Comparison of ENCODE assay signal across 29 cellular contexts in genomic region chr15:65147902-65148301, GRCh38.
"Had no signal": no experiment of that assay in that cellular context is flagged by ENCODE, and none has a peak within 500 bp of the region (broad histone marks: within the 10 kb centered on the region; RNA-seq: fewer than 3 reads in every experiment).

No MANE protein-coding gene starts in this region.

- H3K4me1 ChIP-seq: ascending aorta, breast epithelium, esophagus muscularis mucosa, foreskin keratinocyte had no signal

- DNase-seq: activated CD4-positive, alpha-beta memory T cell treated with anti-CD3 and anti-CD28 coated beads for 36 hours; activated CD4-positive, alpha-beta T cell treated with anti-CD3 and anti-CD28 coated beads for 36 hours; activated CD4-positive, alpha-beta T cell treated with anti-CD3 and anti-CD28 coated beads, Interleukin-2, amount 10 ng/mL, durations not matched to agents 24 days and 14 days; activated CD4-positive, CD25-positive, alpha-beta regulatory T cell; activated CD4-positive, CD25-positive, alpha-beta regulatory T cell treated with anti-CD3 and anti-CD28 coated beads, Interleukin-2, amount 50 U/mL, for 72 hours; activated CD8-positive, alpha-beta memory T cell treated with anti-CD3 and anti-CD28 coated beads, Interleukin-2, amount 10 ng/mL, durations not matched to agents 7 days and 5 days; activated CD8-positive, alpha-beta memory T cell treated with anti-CD3 and anti-CD28 coated beads, Interleukin-2, amount 50 U/mL, for 4 hours; activated CD8-positive, alpha-beta T cell treated with anti-CD3 and anti-CD28 coated beads, Interleukin-2, amount 10 ng/mL, durations not matched to agents 7 days and 5 days; activated effector memory CD4-positive, alpha-beta T cell treated with Interleukin-2 at 50 U/mL for 16 hours; activated gamma-delta T cell treated with Interleukin-2 at 50 U/mL for 16 hours; activated naive CD4-positive, alpha-beta T cell treated with anti-CD3 and anti-CD28 coated beads, Interleukin-2, amount 50 U/mL, for 16 hours; activated naive CD4-positive, alpha-beta T cell treated with Interleukin-2 at 50 U/mL for 16 hours; activated naive CD8-positive, alpha-beta T cell treated with anti-CD3 and anti-CD28 coated beads for 36 hours; activated T-cell treated with anti-CD3 and anti-CD28 coated beads, Interleukin-2, amount 50 U/mL, for 1 hour; dermis blood vessel endothelial cell; effector CD4-positive, alpha-beta T cell; effector memory CD8-positive, alpha-beta T cell; erythroblast; foreskin keratinocyte; gastrocnemius medialis; glutamatergic neuron; T-helper 2 cell had no signal

- H3K9me3 ChIP-seq: ascending aorta, breast epithelium, esophagus muscularis mucosa, gastrocnemius medialis had no signal

- H3K27ac ChIP-seq: ascending aorta, breast epithelium, coronary artery, esophagus muscularis mucosa, foreskin keratinocyte had no signal

- H3K4me3 Mint-ChIP-seq: activated CD4-positive, alpha-beta memory T cell treated with anti-CD3 and anti-CD28 coated beads for 36 hours; activated CD4-positive, alpha-beta T cell treated with anti-CD3 and anti-CD28 coated beads for 36 hours; activated CD4-positive, alpha-beta T cell treated with anti-CD3 and anti-CD28 coated beads, Interleukin-2, amount 10 ng/mL, durations not matched to agents 24 days and 14 days; activated CD8-positive, alpha-beta memory T cell treated with anti-CD3 and anti-CD28 coated beads, Interleukin-2, amount 10 ng/mL, durations not matched to agents 7 days and 5 days; activated CD8-positive, alpha-beta T cell treated with anti-CD3 and anti-CD28 coated beads, Interleukin-2, amount 10 ng/mL, durations not matched to agents 7 days and 5 days; activated naive CD8-positive, alpha-beta T cell treated with anti-CD3 and anti-CD28 coated beads for 36 hours; activated T-helper 17 cell treated with anti-CD3 and anti-CD28 coated beads, Interleukin-2, amount 50 U/mL, for 72 hours; brain; central memory CD8-positive, alpha-beta T cell; effector memory CD8-positive, alpha-beta T cell had no signal

- ATAC-seq: activated CD4-positive, alpha-beta T cell treated with anti-CD3 and anti-CD28 coated beads for 36 hours; activated CD8-positive, alpha-beta memory T cell treated with anti-CD3 and anti-CD28 coated beads, Interleukin-2, amount 10 ng/mL, durations not matched to agents 7 days and 5 days; activated CD8-positive, alpha-beta T cell treated with anti-CD3 and anti-CD28 coated beads, Interleukin-2, amount 10 ng/mL, durations not matched to agents 7 days and 5 days; activated T-helper 17 cell treated with anti-CD3 and anti-CD28 coated beads, Interleukin-2, amount 50 U/mL, for 72 hours; effector memory CD8-positive, alpha-beta T cell; foreskin keratinocyte; gastrocnemius medialis had no signal

- H3K27me3 Mint-ChIP-seq: activated CD4-positive, alpha-beta memory T cell treated with anti-CD3 and anti-CD28 coated beads for 36 hours; activated CD4-positive, alpha-beta T cell treated with anti-CD3 and anti-CD28 coated beads for 36 hours; activated CD4-positive, alpha-beta T cell treated with anti-CD3 and anti-CD28 coated beads, Interleukin-2, amount 10 ng/mL, durations not matched to agents 24 days and 14 days; activated CD8-positive, alpha-beta memory T cell treated with anti-CD3 and anti-CD28 coated beads, Interleukin-2, amount 10 ng/mL, durations not matched to agents 7 days and 5 days; activated naive CD8-positive, alpha-beta T cell treated with anti-CD3 and anti-CD28 coated beads for 36 hours; activated T-helper 17 cell treated with anti-CD3 and anti-CD28 coated beads, Interleukin-2, amount 50 U/mL, for 72 hours; brain; central memory CD8-positive, alpha-beta T cell; effector memory CD8-positive, alpha-beta T cell had no signal

- H3K4me1 Mint-ChIP-seq: activated CD4-positive, alpha-beta T cell treated with anti-CD3 and anti-CD28 coated beads for 36 hours; activated CD4-positive, alpha-beta T cell treated with anti-CD3 and anti-CD28 coated beads, Interleukin-2, amount 10 ng/mL, durations not matched to agents 24 days and 14 days; activated CD8-positive, alpha-beta memory T cell treated with anti-CD3 and anti-CD28 coated beads, Interleukin-2, amount 10 ng/mL, durations not matched to agents 7 days and 5 days; activated naive CD8-positive, alpha-beta T cell treated with anti-CD3 and anti-CD28 coated beads for 36 hours; activated T-helper 17 cell treated with anti-CD3 and anti-CD28 coated beads, Interleukin-2, amount 50 U/mL, for 72 hours; brain; central memory CD8-positive, alpha-beta T cell had no signal

- H3K36me3 ChIP-seq: breast epithelium had no signal

- H3K4me3 ChIP-seq: ascending aorta, breast epithelium, coronary artery, esophagus muscularis mucosa, gastrocnemius medialis had no signal

- H3K9me3 Mint-ChIP-seq: activated CD4-positive, alpha-beta memory T cell treated with anti-CD3 and anti-CD28 coated beads for 36 hours; activated CD4-positive, alpha-beta T cell treated with anti-CD3 and anti-CD28 coated beads, Interleukin-2, amount 10 ng/mL, durations not matched to agents 24 days and 14 days; activated naive CD8-positive, alpha-beta T cell treated with anti-CD3 and anti-CD28 coated beads for 36 hours; activated T-helper 17 cell treated with anti-CD3 and anti-CD28 coated beads, Interleukin-2, amount 50 U/mL, for 72 hours; brain; central memory CD8-positive, alpha-beta T cell; effector memory CD8-positive, alpha-beta T cell had no signal

- H3K27ac Mint-ChIP-seq: activated CD4-positive, alpha-beta memory T cell treated with anti-CD3 and anti-CD28 coated beads for 36 hours; activated CD4-positive, alpha-beta T cell treated with anti-CD3 and anti-CD28 coated beads for 36 hours; activated CD4-positive, alpha-beta T cell treated with anti-CD3 and anti-CD28 coated beads, Interleukin-2, amount 10 ng/mL, durations not matched to agents 24 days and 14 days; activated CD8-positive, alpha-beta memory T cell treated with anti-CD3 and anti-CD28 coated beads, Interleukin-2, amount 10 ng/mL, durations not matched to agents 7 days and 5 days; activated CD8-positive, alpha-beta T cell treated with anti-CD3 and anti-CD28 coated beads, Interleukin-2, amount 10 ng/mL, durations not matched to agents 7 days and 5 days; activated T-helper 17 cell treated with anti-CD3 and anti-CD28 coated beads, Interleukin-2, amount 50 U/mL, for 72 hours had no signal

- H3K27me3 ChIP-seq: ascending aorta, breast epithelium, esophagus muscularis mucosa, foreskin keratinocyte, gastrocnemius medialis had no signal
